8 cellular contexts compared by ENCODE assay signal in the genomic region with DNA sequence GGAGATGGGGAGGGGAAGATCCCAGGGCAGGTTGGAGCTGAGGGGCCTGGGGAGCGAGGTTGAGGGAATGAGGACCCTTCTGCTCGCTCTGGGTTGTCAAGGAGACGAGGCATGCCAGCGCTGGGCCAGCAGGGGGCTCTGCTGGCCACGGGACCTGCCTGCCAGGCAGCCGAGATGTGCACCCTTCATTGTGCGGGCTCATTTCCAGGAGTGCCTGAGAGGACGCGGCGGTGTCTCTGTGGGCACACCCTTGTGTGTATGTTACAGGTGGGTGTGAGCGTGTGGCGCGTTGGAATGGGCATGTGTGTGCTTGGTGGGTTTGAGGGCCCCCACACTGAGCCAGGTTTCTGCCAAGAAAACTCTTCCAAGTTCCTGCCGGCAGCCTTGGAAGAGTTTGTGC. TPM values are rescaled to one million over a fixed set of nuclear protein-coding genes. Genes with fewer than 3 reads are reported as not detected.
DNase-seq lines count a peak whose midpoint lies in the region; ATAC-seq, FAIRE-seq and TF ChIP-seq lines count a peak whose summit lies in the region.

No MANE protein-coding gene starts in this region.

- no peak overlapping the region for H4K91ac ChIP-seq in neuronal stem cell (ENCODE audit: low read depth, low read length, poor library complexity)

- TF ChIP-seq CTCF in Caco-2 (IDR thresholded peaks at IDR 0.05; ENCODE audit: insufficient read depth in 1 of 2, low read depth in 1 of 2, low read length in 1 of 2, severe bottlenecking in 1 of 2, unreplicated experiment in 1 of 2) (peak; percentile 88 to 99), OCI-LY3 (IDR thresholded peaks at IDR 0.05; ENCODE audit: low read depth, low read length) (peak; percentile 82), fibroblast of mammary gland (conservative IDR thresholded peaks at IDR 0.05; ENCODE audit: control insufficient read depth, insufficient read depth, low read depth, low read length) (peak; percentile 89), testis (IDR thresholded peaks at IDR 0.05) (peak; percentile 66 to 77 (median 69))

- H3K27ac ChIP-seq in OCI-LY3 (ENCODE audit: low read length): no peak overlapping the region
- no peak overlapping the region for H3K27ac ChIP-seq in neuronal stem cell (replicated peaks; ENCODE audit: low read length)
- H3K27ac ChIP-seq in testis: no peak overlapping the region

- no peaks in the 10 kb centered on the region for H3K79me1 ChIP-seq in neuronal stem cell (ENCODE audit: low read depth, low read length)

- no peak for ATAC-seq in HG03521 (IDR thresholded peaks at IDR 0.05; ENCODE audit: unreplicated experiment)

- no peak overlapping the region for H2BK12ac ChIP-seq in neuronal stem cell (ENCODE audit: low read length)

- intact Hi-C loops in Caco-2 (cut with micrococcal nuclease; ENCODE audit: unreplicated experiment) (loop anchor here (1.0 to 2.0 kb wide), 3 partner anchors 21 to 49 kb away; no protein-coding TSS in a partner anchor), testis (cut with DNase I; ENCODE audit: low total_unique reads) (no loop called here)

- H2AFZ ChIP-seq in OCI-LY3 (ENCODE audit: low read depth, low read length) (no peak overlapping the region), neuronal stem cell (ENCODE audit: low read length) (peak overlapping the region; percentile 45)

- peaks cover 19% of the 10 kb centered on the region for H3K4me1 ChIP-seq in Caco-2
- peaks cover 5% of the 10 kb centered on the region; the same call in 1 of the 2 replicates for H3K4me1 ChIP-seq in OCI-LY3 (ENCODE audit: low read length)
- H3K4me1 ChIP-seq in neuronal stem cell (ENCODE audit: control insufficient read depth in 2 of 2, insufficient read depth in 1 of 2, low read depth in 1 of 2, low read length in 2 of 2): peaks cover 4 to 11% of the 10 kb centered on the region in 2 donors
- H3K4me1 ChIP-seq in testis: peaks cover 25% of the 10 kb centered on the region

- H3K4me3 ChIP-seq in Caco-2 (ENCODE audit: low read depth, low read length): no peak overlapping the region
- peak overlapping the region; percentile 18; the same call in 1 of the 2 replicates for H3K4me3 ChIP-seq in OCI-LY3 (ENCODE audit: low read length)
- no peak overlapping the region for H3K4me3 ChIP-seq in fibroblast of mammary gland (ENCODE audit: control insufficient read depth, low read depth, low read length)
- H3K4me3 ChIP-seq in neuronal stem cell (ENCODE audit: low read length in 2 of 2): no peak overlapping the region
- no peak overlapping the region for H3K4me3 ChIP-seq in testis

- H3K27ac Mint-ChIP-seq in Caco-2 (ENCODE audit: unreplicated experiment): no peak overlapping the region

- WGBS in neuronal stem cell (ENCODE audit: extremely low coverage in 2 of 2, insufficient read length in 2 of 2, insufficient replicate concordance in 1 of 2), 2 donors: no CpG with 5 or more reads among the region's 14 CpGs
- WGBS in testis, 2 donors: 22 to 39% methylated on average over 11 to 14 of the region's 14 CpGs

- no peak overlapping the region for H2BK15ac ChIP-seq in neuronal stem cell (ENCODE audit: low read length)

- H2BK120ac ChIP-seq in neuronal stem cell (ENCODE audit: low read depth, low read length): no peak overlapping the region

- no peaks in the 10 kb centered on the region for H3K79me2 ChIP-seq in OCI-LY3 (ENCODE audit: low read length)

- peaks cover 2% of the 10 kb centered on the region for H3K4me1 Mint-ChIP-seq in Caco-2 (ENCODE audit: low read depth, unreplicated experiment)

- TF ChIP-seq POLR2A in testis (IDR thresholded peaks at IDR 0.05): no peak

- POLR2A ChIA-PET in Caco-2 (lab: Charles Lee): no interaction called here

- H3K36me3 ChIP-seq in Caco-2 (ENCODE audit: control insufficient read depth, insufficient read depth, low read length): no peaks in the 10 kb centered on the region
- H3K36me3 ChIP-seq in OCI-LY3 (replicated peaks; ENCODE audit: low read depth, low read length): no peaks in the 10 kb centered on the region
- no peaks in the 10 kb centered on the region for H3K36me3 ChIP-seq in neuronal stem cell (replicated peaks in 1 of 2; ENCODE audit: control insufficient read depth in 2 of 2, insufficient read depth in 2 of 2, low read length in 2 of 2)
- H3K36me3 ChIP-seq in testis (ENCODE audit: low read depth, missing control alignments): no peaks in the 10 kb centered on the region

- peaks cover 3% of the 10 kb centered on the region for H3K27me3 Mint-ChIP-seq in Caco-2 (ENCODE audit: insufficient read depth, unreplicated experiment)

- peak; percentile 81 to 83 for DNase-seq in Caco-2
- DNase-seq in HTR-8/SVneo (ENCODE audit: insufficient read length, low spot score): peak; percentile 87
- peak; percentile 67 to 73 for DNase-seq in activated T-cell treated with anti-CD3 and anti-CD28 coated beads, Interleukin-2, amount 50 U/mL, for 48 hours
- peak; percentile 66 for DNase-seq in fibroblast of mammary gland (ENCODE audit: low read depth)
- DNase-seq in neuronal stem cell (ENCODE audit: low spot score): no peak
- DNase-seq in testis: peak; percentile 80

- CTCF ChIA-PET in Caco-2 (lab: Charles Lee): interaction anchor here (0.6 to 2.2 kb wide), 2 partner anchors 20 to 142 kb away, joined by 4 to 5 read pairs; no protein-coding TSS in a partner anchor

- H3K27me3 ChIP-seq in Caco-2 (replicated peaks; ENCODE audit: control insufficient read depth, insufficient read depth, low read length) (no peaks in the 10 kb centered on the region), OCI-LY3 (ENCODE audit: low read depth, low read length) (no peaks in the 10 kb centered on the region; the same call in 1 of the 2 replicates), neuronal stem cell (ENCODE audit: control insufficient read depth in 3 of 3, insufficient read depth in 3 of 3, low read depth in 1 of 3, low read length in 3 of 3) (no peaks in the 10 kb centered on the region), testis (no peaks in the 10 kb centered on the region)

- no peak overlapping the region for H2BK5ac ChIP-seq in neuronal stem cell (ENCODE audit: low read length)

- H2AK5ac ChIP-seq in neuronal stem cell (ENCODE audit: low read depth, low read length): peak overlapping the region; percentile 70

- H3K23ac ChIP-seq in neuronal stem cell (ENCODE audit: low read depth, low read length, poor library complexity): no peak overlapping the region

- peak overlapping the region; percentile 73 for H3K18ac ChIP-seq in neuronal stem cell (ENCODE audit: low read length)

- H3K4me2 ChIP-seq in OCI-LY3 (ENCODE audit: low read length): peak overlapping the region; percentile 33
- H3K4me2 ChIP-seq in neuronal stem cell (ENCODE audit: insufficient read depth, low read length, poor library complexity, severe bottlenecking): no peak overlapping the region

- peak overlapping the region; percentile 14 for H3K4me3 Mint-ChIP-seq in Caco-2 (ENCODE audit: unreplicated experiment)

- BruUV-seq in Caco-2 (replicated peaks; lab: Mats Ljungman, UMichigan): no TSS peak

- H3K36me3 Mint-ChIP-seq in Caco-2 (ENCODE audit: insufficient read depth, unreplicated experiment): peaks cover 4% of the 10 kb centered on the region

- H3K4ac ChIP-seq in neuronal stem cell (ENCODE audit: low read length): no peak overlapping the region

- no peak overlapping the region for H3K14ac ChIP-seq in neuronal stem cell (ENCODE audit: low read length)

- FAIRE-seq in HTR-8/SVneo (lab: Jason Lieb, UNC): no peak

- H4K20me1 ChIP-seq in OCI-LY3 (ENCODE audit: insufficient read depth, low read length): no peaks in the 10 kb centered on the region

- H3K9me3 Mint-ChIP-seq in Caco-2 (ENCODE audit: unreplicated experiment): no peaks in the 10 kb centered on the region

- H4K8ac ChIP-seq in neuronal stem cell (ENCODE audit: low read depth, low read length): no peak overlapping the region

- H3K9me3 ChIP-seq in Caco-2 (no peaks in the 10 kb centered on the region), OCI-LY3 (ENCODE audit: insufficient read depth, low read length) (no peaks in the 10 kb centered on the region), neuronal stem cell (replicated peaks in 1 of 2; ENCODE audit: control insufficient read depth in 2 of 2, insufficient read depth in 1 of 2, low read depth in 1 of 2, low read length in 2 of 2) (no peaks in the 10 kb centered on the region), testis (no peaks in the 10 kb centered on the region)

- no peak overlapping the region for H3K9ac ChIP-seq in OCI-LY3 (ENCODE audit: low read length)
- H3K9ac ChIP-seq in neuronal stem cell (ENCODE audit: low read depth, low read length, poor library complexity): no peak overlapping the region

RNA-seq across cellular contexts. Expression of a gene that starts 15.9 kb away (rescaled TPM):
- total RNA-seq in Caco-2 (2022) (69.7 and 83.5 TPM in 2 replicates), testis (100 to 1,000 TPM; 146 to 235 TPM)
- 15.0 TPM for polyA plus RNA-seq in neuronal stem cell (2013, experiment 1 of 2)
- 15.8 TPM for polyA plus RNA-seq in neuronal stem cell (2013, experiment 2 of 2)
- polyA plus RNA-seq in testis (ENCODE audit: insufficient read depth, low read depth, low replicate concordance): 78.0 TPM
